3 cellular contexts compared by ENCODE assay signal in genomic region chrY:18025487-18025886, GRCh38. TPM values are rescaled to one million over a fixed set of nuclear protein-coding genes. Genes with fewer than 3 reads are reported as not detected.
"Had no signal": no experiment of that assay in that cellular context is flagged by ENCODE, and none has a peak within 500 bp of the region (broad histone marks: within the 10 kb centered on the region; RNA-seq: fewer than 3 reads in every experiment).

Gene CDY2A (plus strand): TSS chrY:18025787. CDS start chrY:18026115, 328 bp downstream.

RNA-seq across cellular contexts. Expression of gene CDY2A, which starts in this region (rescaled TPM):
- polyA plus RNA-seq: GM23248, GM23338, H1 had no signal
